Comparison of ENCODE assay signal across 8 cellular contexts in the genomic region with DNA sequence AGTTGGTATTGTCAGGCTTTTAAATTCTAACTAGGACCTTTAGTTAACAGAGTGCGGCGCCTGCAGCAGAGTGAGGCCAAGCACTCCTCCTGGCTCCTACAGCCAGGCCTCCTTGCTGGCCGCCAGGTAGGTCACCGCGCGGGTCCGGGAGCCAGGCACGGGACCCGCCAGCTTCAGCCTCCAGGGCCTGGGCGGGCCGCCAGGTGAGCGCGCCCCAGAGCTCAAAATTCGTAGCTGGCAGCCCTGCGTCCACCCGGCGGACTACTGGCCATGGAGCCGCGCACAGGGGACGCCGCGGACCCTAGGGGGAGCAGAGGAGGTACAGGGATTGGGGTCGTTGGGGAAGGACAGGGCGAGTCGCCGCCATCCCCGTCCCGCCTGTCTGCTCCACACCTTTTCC. TPM values are rescaled to one million over a fixed set of nuclear protein-coding genes. Genes with fewer than 3 reads are reported as not detected.
DNase-seq lines count a peak whose midpoint lies in the region; ATAC-seq and TF ChIP-seq lines count a peak whose summit lies in the region.

Gene MAGIX, plus strand, starts transcription at position 139 of the 400 bp plus-strand sequence. Its CDS starts 132 bp downstream, at position 271.

- no peaks in the 10 kb centered on the region for H3K36me3 ChIP-seq in CD8-positive, alpha-beta T cell (ENCODE audit: insufficient read depth, low read length)
- H3K36me3 ChIP-seq in PC-3 (ENCODE audit: low read depth, low read length) (no peaks in the 10 kb centered on the region), neutrophil (no peaks in the 10 kb centered on the region)

- H3K4me1 ChIP-seq in CD8-positive, alpha-beta T cell (ENCODE audit: insufficient read depth, low read length) = peaks cover 16% of the 10 kb centered on the region
- H3K4me1 ChIP-seq in PC-3 (ENCODE audit: insufficient read depth, low read length) = peaks cover 18% of the 10 kb centered on the region
- H3K4me1 ChIP-seq in neutrophil (ENCODE audit: control insufficient read depth in 1 of 2, insufficient read depth in 1 of 2, low read depth in 1 of 2, low read length in 1 of 2) = peaks cover 25 to 26% of the 10 kb centered on the region in 2 experiments

- no peaks in the 10 kb centered on the region for H3K79me2 ChIP-seq in PC-3 (ENCODE audit: low read length)

- H3K9me2 ChIP-seq in PC-3 (replicated peaks; ENCODE audit: low read length) = no peaks in the 10 kb centered on the region

- peak within 1 kb of the TSS; percentile 81 for H3K4me3 Mint-ChIP-seq in CD8-positive, alpha-beta T cell

- no peaks in the 10 kb centered on the region for H3K27me3 ChIP-seq in CD8-positive, alpha-beta T cell (ENCODE audit: insufficient read depth, low read length)
- H3K27me3 ChIP-seq in PC-3 (ENCODE audit: low read length) (no peaks in the 10 kb centered on the region), neutrophil (no peaks in the 10 kb centered on the region)

- DNase-seq in CD8-positive, alpha-beta T cell = no peak
- peak; percentile 30 for DNase-seq in PC-3
- no peak for DNase-seq in epithelial cell of prostate (ENCODE audit: low read depth, low spot score)
- DNase-seq in hypothalamus (lab: John Stamatoyannopoulos, UW) = no peak
- DNase-seq in ACHN = no peak
- no peak for DNase-seq in superior temporal gyrus (ENCODE audit: extremely low spot score)
- no peak for DNase-seq in lower leg skin (ENCODE audit: low spot score in 2 of 2)

- H3K4me1 Mint-ChIP-seq in CD8-positive, alpha-beta T cell (ENCODE audit: low read depth) = peaks cover 21% of the 10 kb centered on the region

- no peaks in the 10 kb centered on the region for H3K27me3 Mint-ChIP-seq in CD8-positive, alpha-beta T cell (ENCODE audit: low read depth)

- TF ChIP-seq CTCF in CD8-positive, alpha-beta T cell (IDR thresholded peaks at IDR 0.05) = no peak
- no peak for TF ChIP-seq CTCF in PC-3 (conservative IDR thresholded peaks at IDR 0.05; ENCODE audit: low read depth, low read length)
- TF ChIP-seq CTCF in neutrophil (IDR thresholded peaks at IDR 0.05) = no peak
- no peak for TF ChIP-seq CTCF in lower leg skin (IDR thresholded peaks at IDR 0.05)

- peak within 1 kb of the TSS; percentile 88 for H2AFZ ChIP-seq in PC-3 (ENCODE audit: low read length)

- no peaks in the 10 kb centered on the region for H4K20me1 ChIP-seq in PC-3 (ENCODE audit: low read length)

- no peaks in the 10 kb centered on the region for H3K9me3 ChIP-seq in CD8-positive, alpha-beta T cell (ENCODE audit: low read length)
- H3K9me3 ChIP-seq in PC-3 (ENCODE audit: low read length) (no peaks in the 10 kb centered on the region), neutrophil (no peaks in the 10 kb centered on the region)

- intact Hi-C loops in CD8-positive, alpha-beta T cell (cut with DNase I, micrococcal nuclease) = loop anchor here (1.0 to 10.0 kb wide), 5 partner anchors 10 to 715 kb away; partner anchors contain the start of genes GPKOW (in 1 of the 2), PIM2 (in 1 of the 2), PQBP1 (in 1 of the 2) and SLC35A2 (in 1 of the 2)
- intact Hi-C loops in PC-3 (cut with micrococcal nuclease) (loop anchor here (5.0 kb wide), 2 partner anchors 40 to 120 kb away; partner anchors contain the start of genes GPKOW and TFE3), lower leg skin (cut with DNase I; ENCODE audit: low total_unique reads) (no loop called here)

- no peak for ATAC-seq in CD8-positive, alpha-beta T cell
- peak; percentile 4 for ATAC-seq in PC-3

- peak within 1 kb of the TSS; percentile 93 for H3K4me2 ChIP-seq in PC-3 (ENCODE audit: low read length)

- POLR2A ChIA-PET in CD8-positive, alpha-beta T cell (lab: Charles Lee) = interaction anchor here (2.1 kb wide), 1 partner anchor 28 kb away, joined by 6 read pairs; no protein-coding TSS in a partner anchor
- POLR2A ChIA-PET in PC-3 (lab: Charles Lee; ENCODE audit: unreplicated experiment) = no interaction called here

- peak within 1 kb of the TSS; percentile 74 for H3K27ac Mint-ChIP-seq in CD8-positive, alpha-beta T cell

- TF ChIP-seq POLR2A in lower leg skin (IDR thresholded peaks at IDR 0.05) = no peak

- no peaks in the 10 kb centered on the region for H3K9me3 Mint-ChIP-seq in CD8-positive, alpha-beta T cell

- no peak within 1 kb of the TSS for H3K27ac ChIP-seq in CD8-positive, alpha-beta T cell (ENCODE audit: low read depth, low read length)
- H3K27ac ChIP-seq in PC-3 (ENCODE audit: low read length) (no peak within 1 kb of the TSS), epithelial cell of prostate (peak within 1 kb of the TSS; percentile 70), neutrophil (peak within 1 kb of the TSS; percentile 99)

- H3F3A ChIP-seq in PC-3 (ENCODE audit: low read length, unreplicated experiment) = no peaks in the 10 kb centered on the region

- WGBS in lower leg skin, 2 donors = 60 to 74% methylated on average over 8 to 28 of the region's 28 CpGs

- no TSS peak for BruUV-seq in PC-3 (replicated peaks; lab: Mats Ljungman, UMichigan)

- in situ Hi-C loops in ACHN (cut with HindIII; ENCODE audit: low pct_ligation_motif_present, low pct_unique_long_range_greater_than_20kb, low sequenced_read_pairs) = no loop called here

- H3K9ac ChIP-seq in PC-3 (ENCODE audit: low read length) = peak within 1 kb of the TSS; percentile 83

- no peaks in the 10 kb centered on the region for H3K36me3 Mint-ChIP-seq in CD8-positive, alpha-beta T cell

- CTCF ChIA-PET in CD8-positive, alpha-beta T cell (lab: Charles Lee) = interaction anchor here (0.7 kb wide), 1 partner anchor 13 kb away, joined by 3 read pairs; no protein-coding TSS in a partner anchor
- CTCF ChIA-PET in PC-3 (lab: Charles Lee) = interaction anchor here (0.6 to 1.2 kb wide), 2 partner anchors 22 to 28 kb away, joined by 3 to 4 read pairs; no protein-coding TSS in a partner anchor

- H3K4me3 ChIP-seq in CD8-positive, alpha-beta T cell (ENCODE audit: low read depth, low read length) = peak within 1 kb of the TSS; percentile 49
- H3K4me3 ChIP-seq in PC-3 (ENCODE audit: low read length) (peak within 1 kb of the TSS; percentile 69), neutrophil (ENCODE audit: low read depth in 1 of 2, low read length in 1 of 2) (peak within 1 kb of the TSS; percentile 62), lower leg skin (ENCODE audit: low read depth, poor library complexity, severe bottlenecking) (no peak within 1 kb of the TSS)

RNA-seq across cellular contexts. Expression of gene MAGIX, which starts in this region (rescaled TPM):
- total RNA-seq in CD8-positive, alpha-beta T cell = under 1 TPM; 0.31 to 0.84 TPM
- total RNA-seq in PC-3 (2014; rRNA removed) = 9.3 and 12.5 TPM in 2 replicates
- 10 to 100 TPM in 2 of 4 donors, 1 to 10 TPM in 2; 6.8 to 16.5 (median 10.3) TPM for total RNA-seq in lower leg skin

Comparison
In these comparisons a context has a peak if more than half of its experiments do, and no peak if none do; other contexts are left out.
1. H3K27ac ChIP-seq: peak in epithelial cell of prostate (single experiment) and neutrophil (single experiment); none in CD8-positive, alpha-beta T cell (single experiment) and PC-3 (single experiment).